ENCODE assay signal across 20 cellular contexts in genomic region chr21:45836694-45837670, GRCh38.
A peak's percentile ranks its signal among the peaks of the same experiment; 100 is the strongest.
DNase-seq lines count a peak whose midpoint lies in the region; ATAC-seq and TF ChIP-seq lines count a peak whose summit lies in the region.
"Had no signal": no experiment of that assay in that cellular context is flagged by ENCODE, and none has a peak within 500 bp of the region (broad histone marks: within the 10 kb centered on the region; RNA-seq: fewer than 3 reads in every experiment).

No MANE protein-coding gene starts in this region.

- in situ Hi-C loops in brain microvascular endothelial cell (cut with HindIII; ENCODE audit: low pct_ligation_motif_present, low sequenced_read_pairs), result no loop called here

- ATAC-seq in HG02623 (IDR thresholded peaks at IDR 0.05; ENCODE audit: unreplicated experiment) (no peak), HG03139 (IDR thresholded peaks at IDR 0.05; ENCODE audit: unreplicated experiment) (no peak)
- ATAC-seq: activated T-cell treated with anti-CD3 and anti-CD28 coated beads, Interleukin-2, amount 50 U/mL, for 4 hours; WTC11 had no signal

- no peak for TF ChIP-seq CTCF in LNCaP clone FGC (IDR thresholded peaks at IDR 0.05; ENCODE audit: control insufficient read depth, extremely low read depth, insufficient read depth)
- TF ChIP-seq CTCF in brain microvascular endothelial cell (IDR thresholded peaks at IDR 0.05; ENCODE audit: low read depth, low read length, missing control alignments), result peak; percentile 20
- no peak for TF ChIP-seq CTCF in uterus (IDR thresholded peaks at IDR 0.05)

- DNase-seq in LNCaP clone FGC (ENCODE audit: low read depth) (peak; percentile 11), brain microvascular endothelial cell (no peak), mesenteric fat pad (ENCODE audit: low spot score) (peak; percentile 67), AML-193 (lab: John Stamatoyannopoulos, UW) (no peak), uterus (no peak)
- DNase-seq: activated CD4-positive, alpha-beta T cell treated with anti-CD3 and anti-CD28 coated beads, Interleukin-2, amount 50 U/mL, for 48 hours; activated T-cell treated with anti-CD3 and anti-CD28 coated beads, Interleukin-2, amount 50 U/mL, for 4 hours; CD4-positive, alpha-beta T cell; Karpas-422; NCI-H1092; NCI-H2107; SIG-M5; stimulated activated CD4-positive, alpha-beta T cell treated with anti-CD3 and anti-CD28 coated beads, Interleukin-4, amount 100 ng/mL, for 4 hours had no signal

- intact Hi-C loops in uterus (cut with DNase I; ENCODE audit: low total_unique reads), result no loop called here

- H4K20me1 ChIP-seq in BLaER1 treated with 17β-estradiol and CSF1 and Interleukin-3, amounts not matched to agents 10 nM and 100 nM, result peaks cover 0 to 48% (median 0%) of the 10 kb centered on the region in 11 experiments; a peak in 6 of 22 replicates

- H3K9me3 ChIP-seq in BLaER1 treated with 17β-estradiol and CSF1 and Interleukin-3, amounts not matched to agents 10 nM and 100 nM (replicated peaks in 1 of 11), result peaks cover 34 to 50% (median 46%) of the 10 kb centered on the region in 11 experiments
- H3K9me3 ChIP-seq in uterus, result no peaks in the 10 kb centered on the region
- H3K9me3 ChIP-seq: prostate gland had no signal

- H3K4me3 ChIP-seq in BLaER1 treated with 17β-estradiol and CSF1 and Interleukin-3, amounts not matched to agents 10 nM and 100 nM, result no peak overlapping the region
- no peak overlapping the region for H3K4me3 ChIP-seq in LNCaP clone FGC (ENCODE audit: low read depth, low read length)
- H3K4me3 ChIP-seq in brain microvascular endothelial cell (ENCODE audit: low read depth, low read length), result no peak overlapping the region
- no peak overlapping the region for H3K4me3 ChIP-seq in uterus
- H3K4me3 ChIP-seq: ascending aorta, prostate gland, smooth muscle cell had no signal

- peaks cover 12 to 62% (median 47%) of the 10 kb centered on the region in 10 experiments for H3K4me1 ChIP-seq in BLaER1 treated with 17β-estradiol and CSF1 and Interleukin-3, amounts not matched to agents 10 nM and 100 nM
- no peaks in the 10 kb centered on the region for H3K4me1 ChIP-seq in uterus
- H3K4me1 ChIP-seq: ascending aorta, prostate gland had no signal

- H3K9ac ChIP-seq in BLaER1 treated with 17β-estradiol and CSF1 and Interleukin-3, amounts not matched to agents 10 nM and 100 nM, result no peak overlapping the region

- 0 out of 22 replicates have a peak overlapping the region, but pooled peaks of 1 of the 11 experiments have one; percentile 1 for H3K27ac ChIP-seq in BLaER1 treated with 17β-estradiol and CSF1 and Interleukin-3, amounts not matched to agents 10 nM and 100 nM
- H3K27ac ChIP-seq in brain microvascular endothelial cell (no peak overlapping the region), uterus (no peak overlapping the region)
- H3K27ac ChIP-seq: ascending aorta, prostate gland had no signal

- H3K27me3 ChIP-seq in BLaER1 treated with 17β-estradiol and CSF1 and Interleukin-3, amounts not matched to agents 10 nM and 100 nM, result no peaks in the 10 kb centered on the region
- no peaks in the 10 kb centered on the region for H3K27me3 ChIP-seq in brain microvascular endothelial cell (replicated peaks)
- H3K27me3 ChIP-seq in uterus, result no peaks in the 10 kb centered on the region
- H3K27me3 ChIP-seq: ascending aorta had no signal

- H3K36me3 ChIP-seq in BLaER1 treated with 17β-estradiol and CSF1 and Interleukin-3, amounts not matched to agents 10 nM and 100 nM, result peaks cover 4 to 35% (median 21%) of the 10 kb centered on the region in 11 experiments; a peak in 17 of 22 replicates
- H3K36me3 ChIP-seq in brain microvascular endothelial cell (replicated peaks) (no peaks in the 10 kb centered on the region), uterus (no peaks in the 10 kb centered on the region)
- H3K36me3 ChIP-seq: ascending aorta, prostate gland had no signal

- peak overlapping the region in 9 of 11 experiments; percentile 19 to 80 (median 56); a peak in 16 of 22 replicates for H3K4me2 ChIP-seq in BLaER1 treated with 17β-estradiol and CSF1 and Interleukin-3, amounts not matched to agents 10 nM and 100 nM
- H3K4me2 ChIP-seq: smooth muscle cell had no signal

- TF ChIP-seq POLR2A in uterus (IDR thresholded peaks at IDR 0.05), result no peak

Comparison
In these comparisons a context has a peak if more than half of its experiments do, and no peak if none do; other contexts are left out.
1. DNase-seq: peak in LNCaP clone FGC (single experiment) and mesenteric fat pad (single experiment); none in brain microvascular endothelial cell (single experiment), AML-193 (0 of 2) and uterus (0 of 2).